In the genomic region with DNA sequence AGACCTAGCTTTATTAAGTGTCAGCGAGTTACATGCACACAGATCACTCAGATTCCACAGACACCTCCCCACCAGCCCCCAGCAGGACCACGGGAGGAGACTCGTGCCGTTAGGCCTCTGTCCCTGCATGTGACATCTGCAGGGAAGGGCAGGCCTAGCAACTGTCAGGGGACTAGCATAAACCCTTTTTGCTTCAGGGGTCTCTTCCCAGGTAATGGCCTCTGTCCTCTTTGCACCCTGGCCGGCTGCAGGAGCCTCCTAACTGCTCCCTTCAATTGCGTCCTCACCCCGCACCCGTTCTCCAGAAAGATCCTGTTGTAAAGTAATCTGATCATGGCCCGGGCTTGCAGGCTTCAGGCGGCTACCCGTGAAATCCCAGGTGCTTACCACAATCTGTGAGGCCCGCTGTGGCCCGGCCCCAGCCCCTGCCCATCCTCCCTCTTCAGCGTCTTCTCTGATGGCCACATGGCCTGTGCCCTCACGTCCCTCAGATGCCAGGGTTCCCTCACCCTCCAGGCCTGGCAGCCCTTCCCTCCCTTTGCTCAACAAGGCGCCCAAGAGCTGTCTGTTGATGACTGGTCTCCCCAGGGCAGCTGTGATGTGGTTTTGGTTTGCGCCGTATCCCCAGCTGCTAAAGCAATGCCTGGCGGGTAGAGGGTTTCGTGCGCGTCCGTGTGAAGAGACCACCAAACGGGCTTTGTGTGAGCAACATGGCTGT, we compare ENCODE assay signal across 1 cellular context.
TF ChIP-seq lines count a peak whose summit lies in the region.

No MANE protein-coding gene starts in this region.

TF ChIP-seq in WTC11, 78 proteins besides CTCF, POLR2A, EP300 and RAD21 (continued from another document):
- TF ChIP-seq, protein P1, sequence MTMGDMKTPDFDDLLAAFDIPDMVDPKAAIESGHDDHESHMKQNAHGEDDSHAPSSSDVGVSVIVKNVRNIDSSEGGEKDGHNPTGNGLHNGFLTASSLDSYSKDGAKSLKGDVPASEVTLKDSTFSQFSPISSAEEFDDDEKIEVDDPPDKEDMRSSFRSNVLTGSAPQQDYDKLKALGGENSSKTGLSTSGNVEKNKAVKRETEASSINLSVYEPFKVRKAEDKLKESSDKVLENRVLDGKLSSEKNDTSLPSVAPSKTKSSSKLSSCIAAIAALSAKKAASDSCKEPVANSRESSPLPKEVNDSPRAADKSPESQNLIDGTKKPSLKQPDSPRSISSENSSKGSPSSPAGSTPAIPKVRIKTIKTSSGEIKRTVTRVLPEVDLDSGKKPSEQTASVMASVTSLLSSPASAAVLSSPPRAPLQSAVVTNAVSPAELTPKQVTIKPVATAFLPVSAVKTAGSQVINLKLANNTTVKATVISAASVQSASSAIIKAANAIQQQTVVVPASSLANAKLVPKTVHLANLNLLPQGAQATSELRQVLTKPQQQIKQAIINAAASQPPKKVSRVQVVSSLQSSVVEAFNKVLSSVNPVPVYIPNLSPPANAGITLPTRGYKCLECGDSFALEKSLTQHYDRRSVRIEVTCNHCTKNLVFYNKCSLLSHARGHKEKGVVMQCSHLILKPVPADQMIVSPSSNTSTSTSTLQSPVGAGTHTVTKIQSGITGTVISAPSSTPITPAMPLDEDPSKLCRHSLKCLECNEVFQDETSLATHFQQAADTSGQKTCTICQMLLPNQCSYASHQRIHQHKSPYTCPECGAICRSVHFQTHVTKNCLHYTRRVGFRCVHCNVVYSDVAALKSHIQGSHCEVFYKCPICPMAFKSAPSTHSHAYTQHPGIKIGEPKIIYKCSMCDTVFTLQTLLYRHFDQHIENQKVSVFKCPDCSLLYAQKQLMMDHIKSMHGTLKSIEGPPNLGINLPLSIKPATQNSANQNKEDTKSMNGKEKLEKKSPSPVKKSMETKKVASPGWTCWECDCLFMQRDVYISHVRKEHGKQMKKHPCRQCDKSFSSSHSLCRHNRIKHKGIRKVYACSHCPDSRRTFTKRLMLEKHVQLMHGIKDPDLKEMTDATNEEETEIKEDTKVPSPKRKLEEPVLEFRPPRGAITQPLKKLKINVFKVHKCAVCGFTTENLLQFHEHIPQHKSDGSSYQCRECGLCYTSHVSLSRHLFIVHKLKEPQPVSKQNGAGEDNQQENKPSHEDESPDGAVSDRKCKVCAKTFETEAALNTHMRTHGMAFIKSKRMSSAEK (CRISPR knock-in tag; IDR thresholded peaks at IDR 0.05; ENCODE audit: borderline replicate concordance): no peak
- TF ChIP-seq, protein P2, sequence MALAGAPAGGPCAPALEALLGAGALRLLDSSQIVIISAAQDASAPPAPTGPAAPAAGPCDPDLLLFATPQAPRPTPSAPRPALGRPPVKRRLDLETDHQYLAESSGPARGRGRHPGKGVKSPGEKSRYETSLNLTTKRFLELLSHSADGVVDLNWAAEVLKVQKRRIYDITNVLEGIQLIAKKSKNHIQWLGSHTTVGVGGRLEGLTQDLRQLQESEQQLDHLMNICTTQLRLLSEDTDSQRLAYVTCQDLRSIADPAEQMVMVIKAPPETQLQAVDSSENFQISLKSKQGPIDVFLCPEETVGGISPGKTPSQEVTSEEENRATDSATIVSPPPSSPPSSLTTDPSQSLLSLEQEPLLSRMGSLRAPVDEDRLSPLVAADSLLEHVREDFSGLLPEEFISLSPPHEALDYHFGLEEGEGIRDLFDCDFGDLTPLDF (CRISPR knock-in tag; IDR thresholded peaks at IDR 0.05): no peak
- TF ChIP-seq, protein P3, sequence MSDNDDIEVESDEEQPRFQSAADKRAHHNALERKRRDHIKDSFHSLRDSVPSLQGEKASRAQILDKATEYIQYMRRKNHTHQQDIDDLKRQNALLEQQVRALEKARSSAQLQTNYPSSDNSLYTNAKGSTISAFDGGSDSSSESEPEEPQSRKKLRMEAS (CRISPR knock-in tag; IDR thresholded peaks at IDR 0.05): peak; percentile 8; the same call in 1 of the 2 replicates
